ENCODE assay signal across 25 cellular contexts in the genomic region with DNA sequence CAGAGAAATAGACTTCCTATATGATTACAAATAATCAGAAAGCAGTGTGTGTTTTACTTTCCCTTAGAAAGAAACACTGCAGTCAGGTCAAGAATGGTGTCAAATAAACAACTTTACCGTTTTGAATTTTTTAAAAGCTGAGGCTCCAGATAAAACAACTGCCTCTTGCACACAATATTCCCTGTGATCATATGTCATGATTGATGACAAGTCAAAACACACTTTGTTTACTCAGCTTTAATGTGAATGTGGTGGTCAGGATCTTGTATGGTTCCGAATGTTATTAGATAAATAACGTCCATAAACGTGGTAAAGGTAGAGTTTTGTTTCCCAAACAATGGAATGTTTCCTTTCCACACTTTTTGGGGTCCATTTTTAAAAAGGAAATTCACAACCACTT.
DNase-seq lines count a peak whose midpoint lies in the region; ATAC-seq, FAIRE-seq and TF ChIP-seq lines count a peak whose summit lies in the region.
"Had no signal": no experiment of that assay in that cellular context is flagged by ENCODE, and none has a peak within 500 bp of the region (broad histone marks: within the 10 kb centered on the region; RNA-seq: fewer than 3 reads in every experiment).

No MANE protein-coding gene starts in this region.

- CTCF ChIA-PET in endothelial cell of umbilical vein (lab: Charles Lee) = interaction anchor here (1.7 kb wide), 1 partner anchor 191 kb away, joined by 4 read pairs; no protein-coding TSS in a partner anchor

- BruUV-seq in endothelial cell of umbilical vein (replicated peaks; lab: Mats Ljungman, UMichigan) = no TSS peak

- H3K9ac ChIP-seq in endothelial cell of umbilical vein (replicated peaks; ENCODE audit: extremely low read depth, insufficient read depth, low read length) = no peak overlapping the region
- H3K9ac ChIP-seq: BLaER1 had no signal

- no peak overlapping the region for H3K4me3 Mint-ChIP-seq in osteocyte (ENCODE audit: unreplicated experiment)
- H3K4me3 Mint-ChIP-seq: CD4-positive, CD25-positive, alpha-beta regulatory T cell; GM23338; H9; HFFc6; T-cell had no signal

- no peak overlapping the region for H3K4me2 ChIP-seq in endothelial cell of umbilical vein (ENCODE audit: insufficient read depth, low read length)
- H3K4me2 ChIP-seq: BLaER1, GM23338 had no signal

- no peaks in the 10 kb centered on the region for H3K27me3 Mint-ChIP-seq in osteocyte (ENCODE audit: unreplicated experiment)

- H3K36me3 Mint-ChIP-seq in osteocyte (ENCODE audit: unreplicated experiment) = no peaks in the 10 kb centered on the region
- H3K36me3 Mint-ChIP-seq: CD4-positive, CD25-positive, alpha-beta regulatory T cell; IgD-negative memory B cell; T-cell had no signal

- FAIRE-seq in endothelial cell of umbilical vein (lab: Jason Lieb, UNC) = no peak
- FAIRE-seq: G401.6, RCC 7860 had no signal

- H2AFZ ChIP-seq in endothelial cell of umbilical vein (ENCODE audit: low read depth, low read length) = no peak overlapping the region
- H2AFZ ChIP-seq: GM23338 had no signal

- peaks cover 53% of the 10 kb centered on the region for H3K4me1 Mint-ChIP-seq in osteocyte (ENCODE audit: unreplicated experiment)
- H3K4me1 Mint-ChIP-seq: IgD-negative memory B cell had no signal

- H3K36me3 ChIP-seq in endothelial cell of umbilical vein (ENCODE audit: control insufficient read depth in 2 of 2, extremely low read depth in 1 of 2, insufficient read depth in 2 of 2, low read length in 2 of 2) = no peaks in the 10 kb centered on the region
- H3K36me3 ChIP-seq: BLaER1, SJCRH30 had no signal

- H3K9me3 ChIP-seq in endothelial cell of umbilical vein (replicated peaks; ENCODE audit: control insufficient read depth, insufficient read depth, low read length) = no peaks in the 10 kb centered on the region
- H3K9me3 ChIP-seq: BLaER1, SJCRH30 had no signal

- H3K4me1 ChIP-seq in endothelial cell of umbilical vein (ENCODE audit: control insufficient read depth, extremely low read depth, insufficient read depth, low read length) = peaks cover 13% of the 10 kb centered on the region
- H3K4me1 ChIP-seq: BLaER1, SJCRH30 had no signal

- no peaks in the 10 kb centered on the region for H3K79me2 ChIP-seq in endothelial cell of umbilical vein (ENCODE audit: control insufficient read depth, insufficient read depth, low read length)

- peak overlapping the region; percentile 70 for H3K27ac Mint-ChIP-seq in osteocyte (ENCODE audit: unreplicated experiment)
- H3K27ac Mint-ChIP-seq: CD4-positive, CD25-positive, alpha-beta regulatory T cell; GM23338; H9; HFFc6; IgD-negative memory B cell; T-cell had no signal

- no peaks in the 10 kb centered on the region for H3K9me1 ChIP-seq in endothelial cell of umbilical vein (replicated peaks; ENCODE audit: control insufficient read depth, extremely low read depth, insufficient read depth, low read length)

- dilution Hi-C loops in endothelial cell of umbilical vein (cut with MboI; ENCODE audit: extremely low pct_ligation_motif_present, low sequenced_read_pairs) = no loop called here

- POLR2A ChIA-PET in endothelial cell of umbilical vein (lab: Charles Lee) = no interaction called here

- no peak for TF ChIP-seq CTCF in endothelial cell of umbilical vein (IDR thresholded peaks at IDR 0.05; ENCODE audit: extremely low read depth in 1 of 2, insufficient read depth in 1 of 2, low read depth in 1 of 2, low read length in 2 of 2)
- no peak for TF ChIP-seq CTCF in osteocyte (IDR thresholded peaks at IDR 0.05)

- H3K27ac ChIP-seq in endothelial cell of umbilical vein (ENCODE audit: insufficient read depth, low read depth, low read length) = no peak overlapping the region
- H3K27ac ChIP-seq: BLaER1, SJCRH30 had no signal

- no peak for ATAC-seq in HG02870 (IDR thresholded peaks at IDR 0.05; ENCODE audit: unreplicated experiment)
- ATAC-seq in GM21367 (IDR thresholded peaks at IDR 0.05; ENCODE audit: unreplicated experiment) = no peak
- ATAC-seq: GM23338, SK-N-SH treated with all-trans-retinoic acid at 6 μM for 48 hours, T-cell had no signal

- no peaks in the 10 kb centered on the region for H4K20me1 ChIP-seq in endothelial cell of umbilical vein (replicated peaks; ENCODE audit: control insufficient read depth, extremely low read depth, insufficient read depth, low read length)
- H4K20me1 ChIP-seq: BLaER1 had no signal

- TF ChIP-seq POLR2A in endothelial cell of umbilical vein (IDR thresholded peaks at IDR 0.05; ENCODE audit: low read depth, low read length) = no peak

- H3K9me3 Mint-ChIP-seq in osteocyte (ENCODE audit: unreplicated experiment) = peaks cover 5% of the 10 kb centered on the region
- H3K9me3 Mint-ChIP-seq: GM23338, H9, HFFc6, IgD-negative memory B cell, T-cell had no signal

- no peaks in the 10 kb centered on the region for H3K27me3 ChIP-seq in endothelial cell of umbilical vein (ENCODE audit: control insufficient read depth in 2 of 2, insufficient read depth in 2 of 2, low read length in 2 of 2)
- H3K27me3 ChIP-seq: BLaER1, SJCRH30 had no signal

- no peak overlapping the region for H3K4me3 ChIP-seq in endothelial cell of umbilical vein (replicated peaks in 1 of 3; ENCODE audit: insufficient read depth in 1 of 3, low read depth in 1 of 3, low read length in 3 of 3)
- H3K4me3 ChIP-seq: BLaER1, GM23338, SJCRH30 had no signal

- intact Hi-C loops in endothelial cell of umbilical vein (cut with micrococcal nuclease) = no loop called here

- DNase-seq in NCI-H748 (lab: John Stamatoyannopoulos, UW; ENCODE audit: unreplicated experiment) = peak; percentile 36
- DNase-seq in NCI-H748 treated with DMSO at 0.1 percent for 48 hours (lab: John Stamatoyannopoulos, UW) = no peak
- DNase-seq in SHP77 treated with DMSO at 0.1 percent for 48 hours (lab: John Stamatoyannopoulos, UW) = peak; percentile 36
- DNase-seq in endothelial cell of umbilical vein (ENCODE audit: low read depth, low spot score) = peak; percentile 94
- DNase-seq in osteocyte (ENCODE audit: extremely low spot score, unreplicated experiment) = no peak
- no peak for DNase-seq in DMS153 (lab: John Stamatoyannopoulos, UW)
- DNase-seq: CD4-positive, CD25-positive, alpha-beta regulatory T cell; H9; HFFc6; NCI-H1092; NCI-H146; NCI-H1930; NCI-H2107; NCI-H524; OCI-M1; SJCRH30; T-cell had no signal

TF ChIP-seq in endothelial cell of umbilical vein, 7 proteins besides CTCF, POLR2A, EP300 and RAD21:
- TF ChIP-seq POLR2AphosphoS5 (IDR thresholded peaks at IDR 0.05; ENCODE audit: insufficient read depth, low read depth, low read length) (no peak), MYC (IDR thresholded peaks at IDR 0.05; ENCODE audit: low read depth, low read length) (no peak)
- TF ChIP-seq, protein P1, sequence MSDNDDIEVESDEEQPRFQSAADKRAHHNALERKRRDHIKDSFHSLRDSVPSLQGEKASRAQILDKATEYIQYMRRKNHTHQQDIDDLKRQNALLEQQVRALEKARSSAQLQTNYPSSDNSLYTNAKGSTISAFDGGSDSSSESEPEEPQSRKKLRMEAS (IDR thresholded peaks at IDR 0.05; ENCODE audit: insufficient read depth, insufficient read length) = no peak
TF ChIP-seq in endothelial cell of umbilical vein: peak in this region for 0.

Comparison
In these comparisons a context has a peak if more than half of its experiments do, and no peak if none do; other contexts are left out.
1. DNase-seq: peak in NCI-H748 (single experiment), SHP77 treated with DMSO at 0.1 percent for 48 hours (single experiment) and endothelial cell of umbilical vein (single experiment); none in NCI-H748 treated with DMSO at 0.1 percent for 48 hours (single experiment), osteocyte (single experiment) and DMS153 (single experiment).